In the genomic region with DNA sequence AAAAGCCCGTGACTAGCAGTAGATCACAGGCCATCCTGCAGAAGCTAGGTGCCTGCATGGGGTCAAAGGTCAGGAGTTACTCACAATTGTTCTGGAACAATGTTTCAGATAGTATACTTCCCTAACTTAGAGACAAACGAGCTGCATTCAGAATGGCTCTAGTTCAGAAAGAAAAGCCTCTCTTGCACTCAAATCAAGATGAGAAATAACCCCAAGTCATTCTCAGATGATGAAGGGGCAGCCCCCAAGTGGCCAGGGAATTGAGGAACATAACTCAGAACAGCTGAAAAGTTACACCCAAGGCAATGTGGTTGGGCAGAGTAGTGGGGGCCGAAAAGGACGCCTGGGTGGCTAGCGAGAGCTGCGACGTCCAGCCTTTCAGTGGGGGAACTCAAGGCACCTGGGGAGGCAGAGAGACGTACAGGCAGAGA, we compare ENCODE assay signal across 8 cellular contexts.
DNase-seq lines count a peak whose midpoint lies in the region; ATAC-seq lines count a peak whose summit lies in the region.

No MANE protein-coding gene starts in this region.

- peak overlapping the region; percentile 33 for H3K27ac ChIP-seq in layer of hippocampus (ENCODE audit: low read depth, low read length)

- no peak for DNase-seq in NCI-H82 (lab: John Stamatoyannopoulos, UW)
- DNase-seq in GDM1 (lab: John Stamatoyannopoulos, UW) = no peak
- DNase-seq in DMS114 treated with DMSO at 0.1 percent for 48 hours (lab: John Stamatoyannopoulos, UW; ENCODE audit: unreplicated experiment) = no peak
- DNase-seq in AML-193 (lab: John Stamatoyannopoulos, UW) = no peak

- peak; percentile 52 for ATAC-seq in GM18499 (IDR thresholded peaks at IDR 0.05; ENCODE audit: insufficient read depth, unreplicated experiment)
- ATAC-seq in GM21447 (IDR thresholded peaks at IDR 0.05; ENCODE audit: unreplicated experiment) = peak; percentile 50
- ATAC-seq in HG03558 (IDR thresholded peaks at IDR 0.05; ENCODE audit: extremely low read depth, unreplicated experiment) = peak; percentile 45

- no peaks in the 10 kb centered on the region for H3K27me3 ChIP-seq in layer of hippocampus (ENCODE audit: control insufficient read depth, insufficient read depth, low read length)
